19 cellular contexts compared by ENCODE assay signal in the genomic region with DNA sequence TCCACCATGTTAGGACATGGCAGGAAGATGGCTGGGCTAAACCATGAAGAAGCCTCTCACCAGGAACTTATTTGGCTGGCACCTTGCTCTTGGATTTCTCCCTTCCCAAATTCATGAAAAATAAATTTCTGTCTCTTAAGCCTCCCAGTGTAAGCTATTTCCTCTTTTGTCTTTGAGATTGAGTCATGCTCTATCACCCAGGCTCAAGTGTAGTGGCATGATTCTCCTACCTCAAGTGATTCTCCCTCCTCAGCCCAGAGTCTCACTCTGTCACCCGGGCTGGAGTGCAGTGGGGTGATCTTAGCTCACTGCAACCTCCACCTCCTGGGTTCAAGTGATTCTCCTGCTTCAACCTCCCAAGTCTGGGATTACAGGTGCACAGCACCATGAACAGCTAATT. TPM values are rescaled to one million over a fixed set of nuclear protein-coding genes. Genes with fewer than 3 reads are reported as not detected.
A peak's percentile ranks its signal among the peaks of the same experiment; 100 is the strongest.
DNase-seq lines count a peak whose midpoint lies in the region; ATAC-seq and TF ChIP-seq lines count a peak whose summit lies in the region.
"Had no signal": no experiment of that assay in that cellular context is flagged by ENCODE, and none has a peak within 500 bp of the region (broad histone marks: within the 10 kb centered on the region; RNA-seq: fewer than 3 reads in every experiment).

No MANE protein-coding gene starts in this region.

- peaks cover 65% of the 10 kb centered on the region for H3K36me3 ChIP-seq in OCI-LY3 (replicated peaks; ENCODE audit: low read depth, low read length)

- no peak overlapping the region for H3K27ac Mint-ChIP-seq in naive B cell
- H3K27ac Mint-ChIP-seq: B cell; CD8-positive, alpha-beta memory T cell; H9 had no signal

- no peak overlapping the region for H3K4me3 Mint-ChIP-seq in naive B cell
- H3K4me3 Mint-ChIP-seq: B cell; CD4-positive, CD25-positive, alpha-beta regulatory T cell; CD8-positive, alpha-beta memory T cell; H9 had no signal

- TF ChIP-seq CTCF in OCI-LY3 (IDR thresholded peaks at IDR 0.05; ENCODE audit: low read depth, low read length), result no peak

- peaks cover 10% of the 10 kb centered on the region for H3K4me1 ChIP-seq in OCI-LY3 (ENCODE audit: low read length)

- 0 out of 2 replicates have a peak, but pooled peaks cover 6% of the 10 kb centered on the region for H3K79me2 ChIP-seq in OCI-LY3 (ENCODE audit: low read length)

- DNase-seq in KBM-7 (peak; percentile 10), MV-4-11 (lab: John Stamatoyannopoulos, UW) (peak; percentile 74), naive B cell (no peak), NCI-H774 (lab: John Stamatoyannopoulos, UW) (no peak), ureter (ENCODE audit: low spot score) (no peak)
- DNase-seq: CD4-positive, CD25-positive, alpha-beta regulatory T cell; CD8-positive, alpha-beta memory T cell; COR-L47; DMS153; DMS79 treated with DMSO at 0.1 percent for 48 hours; GF-D8; H9 had no signal

- H3K4me1 Mint-ChIP-seq in naive B cell, result peaks cover 0 to 10% (median 7%) of the 10 kb centered on the region in 3 donors
- H3K4me1 Mint-ChIP-seq: CD4-positive, CD25-positive, alpha-beta regulatory T cell; CD8-positive, alpha-beta memory T cell; H9 had no signal

- ATAC-seq in naive B cell (ENCODE audit: low read depth in 2 of 2) (peak; percentile 38 to 65), GM18505 (IDR thresholded peaks at IDR 0.05; ENCODE audit: unreplicated experiment) (no peak), HG03460 (IDR thresholded peaks at IDR 0.05; ENCODE audit: unreplicated experiment) (no peak)

- no peaks in the 10 kb centered on the region for H4K20me1 ChIP-seq in OCI-LY3 (ENCODE audit: insufficient read depth, low read length)
- H4K20me1 ChIP-seq: BLaER1 treated with 17β-estradiol and CSF1 and Interleukin-3, amounts not matched to agents 10 nM and 100 nM had no signal

- H3K36me3 Mint-ChIP-seq in naive B cell, result peaks cover 26 to 37% of the 10 kb centered on the region in 2 donors

- no peaks in the 10 kb centered on the region for H3K9me3 ChIP-seq in OCI-LY3 (ENCODE audit: insufficient read depth, low read length)

- H3K27me3 ChIP-seq in OCI-LY3 (ENCODE audit: low read depth, low read length), result no peaks in the 10 kb centered on the region
- H3K27me3 ChIP-seq: BLaER1 treated with 17β-estradiol and CSF1 and Interleukin-3, amounts not matched to agents 10 nM and 100 nM had no signal

- TF ChIP-seq POLR2A in GM18505 (IDR thresholded peaks at IDR 0.05; ENCODE audit: borderline replicate concordance, extremely low read depth, insufficient read depth, insufficient read length), result no peak

- no peak overlapping the region for H2AFZ ChIP-seq in OCI-LY3 (ENCODE audit: low read depth, low read length)

- H3K27me3 Mint-ChIP-seq in naive B cell, result no peaks in the 10 kb centered on the region
- H3K27me3 Mint-ChIP-seq: B cell; CD4-positive, CD25-positive, alpha-beta regulatory T cell; CD8-positive, alpha-beta memory T cell had no signal

- H3K9ac ChIP-seq in OCI-LY3 (ENCODE audit: low read length), result no peak overlapping the region
- H3K9ac ChIP-seq: BLaER1 treated with 17β-estradiol and CSF1 and Interleukin-3, amounts not matched to agents 10 nM and 100 nM had no signal

- H3K4me2 ChIP-seq in OCI-LY3 (ENCODE audit: low read length), result no peak overlapping the region

- no peak overlapping the region for H3K4me3 ChIP-seq in OCI-LY3 (ENCODE audit: low read length)
- H3K4me3 ChIP-seq: BLaER1 treated with 17β-estradiol and CSF1 and Interleukin-3, amounts not matched to agents 10 nM and 100 nM had no signal

- in situ Hi-C loops in KBM-7 (cut with MboI; ENCODE audit: low pct_unique_long_range_greater_than_20kb, low sequenced_read_pairs), result no loop called here

- H3K27ac ChIP-seq in OCI-LY3 (ENCODE audit: low read length), result peak overlapping the region; percentile 44
- H3K27ac ChIP-seq: BLaER1 treated with 17β-estradiol and CSF1 and Interleukin-3, amounts not matched to agents 10 nM and 100 nM; HL-60 had no signal

- peaks cover 0 to 30% (median 15%) of the 10 kb centered on the region in 7 donors for H3K9me3 Mint-ChIP-seq in naive B cell

RNA-seq across cellular contexts. Expression of a gene that starts 12.6 kb away (rescaled TPM):
- polyA plus RNA-seq in naive B cell (ENCODE audit: low read depth in 6 of 6), result 1 to 10 TPM in 5 of 6 donors, not detected in 1; 1.7 to 5.2 (median 4.1) TPM
- total RNA-seq in ureter, result 52.4 TPM
- total RNA-seq: HT1080 had no signal

RNA-seq across cellular contexts. Expression of a gene that starts 13.2 kb away (rescaled TPM):
- 10 to 100 TPM in 2 of 6 donors, 1 to 10 TPM in 3, not detected in 1; 4.6 to 11.7 (median 7.3) TPM for polyA plus RNA-seq in naive B cell (ENCODE audit: low read depth in 6 of 6)
- total RNA-seq in ureter, result 51.1 TPM

RNA-seq across cellular contexts. Expression of a gene that starts 52.0 kb away (rescaled TPM):
- 10 to 100 TPM; 12.1 to 22.9 (median 20.5) TPM for polyA plus RNA-seq in naive B cell (ENCODE audit: low read depth in 6 of 6)
- 25.1 TPM for total RNA-seq in ureter
- total RNA-seq: HT1080 had no signal

RNA-seq across cellular contexts. Expression of a gene that starts 53.2 kb away (rescaled TPM):
- 10 to 100 TPM; 22.0 to 44.5 (median 30.3) TPM for polyA plus RNA-seq in naive B cell (ENCODE audit: low read depth in 6 of 6)
- total RNA-seq in ureter, result 37.2 TPM

Comparison
In these comparisons a context has a peak if more than half of its experiments do, and no peak if none do; other contexts are left out.
1. DNase-seq: peak in KBM-7 (single experiment) and MV-4-11 (single experiment); none in naive B cell (single experiment), NCI-H774 (single experiment) and ureter (single experiment).
2. ATAC-seq: peak in naive B cell (2 of 2); none in GM18505 (single experiment) and HG03460 (single experiment).